1 cellular context compared by ENCODE assay signal in genomic region chr1:17490667-17491066, GRCh38.
A peak's percentile ranks its signal among the peaks of the same experiment; 100 is the strongest.
TF ChIP-seq lines count a peak whose summit lies in the region.

No MANE protein-coding gene starts in this region.

TF ChIP-seq in K562, 482 proteins besides CTCF, POLR2A, EP300 and RAD21 (continued from another document):
- TF ChIP-seq DDX20 (tag; IDR thresholded peaks at IDR 0.05; ENCODE audit: low read depth) = peak; percentile 46; the same call in 1 of the 2 replicates
- TF ChIP-seq NFIC (IDR thresholded peaks at IDR 0.05) = peak; percentile 85
- TF ChIP-seq SMAD4 (CRISPR knock-in tag; conservative IDR thresholded peaks at IDR 0.05) = 0 out of 2 replicates have a peak, but pooled peaks have one; percentile 47
- TF ChIP-seq ZNF592 (IDR thresholded peaks at IDR 0.05) = peak; percentile 90
